8 cellular contexts compared by ENCODE assay signal in genomic region chr11:71927813-71928738, GRCh38. TPM values are rescaled to one million over a fixed set of nuclear protein-coding genes. Genes with fewer than 3 reads are reported as not detected.
DNase-seq lines count a peak whose midpoint lies in the region; ATAC-seq and TF ChIP-seq lines count a peak whose summit lies in the region.

XNDC1N (minus strand) TSS chr11:71928594; CDS start chr11:71923353, 5,241 bp downstream.

- no peaks in the 10 kb centered on the region for H3K27me3 Mint-ChIP-seq in stimulated activated memory B cell treated with anti-CD40 and anti-IgM and Interleukin-4, amounts not matched to agents 10 μg/mL and 1 μg/mL and 100 μg/mL, for 72 hours

- peak within 1 kb of the TSS; percentile 71 for H3K9ac ChIP-seq in mucosa of stomach (ENCODE audit: low read length)

- no peak for TF ChIP-seq CTCF in HL-60 (IDR thresholded peaks at IDR 0.05; ENCODE audit: insufficient read depth, low read length)

- peaks cover 40% of the 10 kb centered on the region for H3K4me1 Mint-ChIP-seq in stimulated activated memory B cell treated with anti-CD40 and anti-IgM and Interleukin-4, amounts not matched to agents 10 μg/mL and 1 μg/mL and 100 μg/mL, for 72 hours

- in situ Hi-C loops in Caki2 (cut with HindIII; ENCODE audit: low pct_unique_long_range_greater_than_20kb, low sequenced_read_pairs), result no loop called here

- no peaks in the 10 kb centered on the region for H3K36me3 ChIP-seq in mucosa of stomach (ENCODE audit: control insufficient read depth, insufficient read depth, low read length)

- POLR2A ChIA-PET in activated CD8-positive, alpha-beta memory T cell treated with anti-CD3 and anti-CD28 coated beads for 36 hours (lab: Charles Lee), result interaction anchor here (0.9 kb wide), 1 partner anchor 141 kb away, joined by 5 read pairs; no protein-coding TSS in a partner anchor

- DNase-seq in Caki2 (ENCODE audit: low read depth) (peak; percentile 91), HL-60 (ENCODE audit: low read depth in 1 of 2, low spot score in 1 of 2) (peak; percentile 85 to 89), NCI-H82 (lab: John Stamatoyannopoulos, UW) (peak; percentile 94), epidermal melanocyte (ENCODE audit: insufficient read length, low spot score) (peak; percentile 93)

- peaks cover 11% of the 10 kb centered on the region for H3K4me1 ChIP-seq in mucosa of stomach (ENCODE audit: control insufficient read depth, insufficient read depth, low read length)

- H3K36me3 Mint-ChIP-seq in stimulated activated memory B cell treated with anti-CD40 and anti-IgM and Interleukin-4, amounts not matched to agents 10 μg/mL and 1 μg/mL and 100 μg/mL, for 72 hours, result peaks cover 6% of the 10 kb centered on the region

- ATAC-seq in GM19468 (IDR thresholded peaks at IDR 0.05; ENCODE audit: extremely low read depth, unreplicated experiment), result peak; percentile 45
- ATAC-seq in stimulated activated memory B cell treated with anti-CD40 and anti-IgM and Interleukin-4, amounts not matched to agents 10 μg/mL and 1 μg/mL and 100 μg/mL, for 72 hours, result peak; percentile 90

- CTCF ChIA-PET in activated CD8-positive, alpha-beta memory T cell treated with anti-CD3 and anti-CD28 coated beads for 36 hours (lab: Charles Lee), result interaction anchor here (0.7 to 1.3 kb wide), 6 partner anchors 15 to 472 kb away, joined by 3 to 4 read pairs (median 3); no protein-coding TSS in a partner anchor

- no peaks in the 10 kb centered on the region for H3K9me3 ChIP-seq in mucosa of stomach (ENCODE audit: control insufficient read depth, low read length)

- H3K4me3 ChIP-seq in HL-60 (replicated peaks; ENCODE audit: insufficient read depth, low read length) (peak within 1 kb of the TSS; percentile 99), mucosa of stomach (ENCODE audit: low read length) (peak within 1 kb of the TSS; percentile 75)

- H3K27ac Mint-ChIP-seq in stimulated activated memory B cell treated with anti-CD40 and anti-IgM and Interleukin-4, amounts not matched to agents 10 μg/mL and 1 μg/mL and 100 μg/mL, for 72 hours, result peak within 1 kb of the TSS; percentile 99

- peak within 1 kb of the TSS; percentile 94 for H3K4me3 Mint-ChIP-seq in stimulated activated memory B cell treated with anti-CD40 and anti-IgM and Interleukin-4, amounts not matched to agents 10 μg/mL and 1 μg/mL and 100 μg/mL, for 72 hours

- H3K27me3 ChIP-seq in HL-60 (ENCODE audit: insufficient read depth, poor library complexity, severe bottlenecking) (no peaks in the 10 kb centered on the region), mucosa of stomach (ENCODE audit: control insufficient read depth, insufficient read depth, low read length) (no peaks in the 10 kb centered on the region)

- peak within 1 kb of the TSS; percentile 99 for H3K27ac ChIP-seq in HL-60 (replicated peaks)

- no peaks in the 10 kb centered on the region for H3K9me3 Mint-ChIP-seq in stimulated activated memory B cell treated with anti-CD40 and anti-IgM and Interleukin-4, amounts not matched to agents 10 μg/mL and 1 μg/mL and 100 μg/mL, for 72 hours

RNA-seq across cellular contexts. Expression of gene XNDC1N, which starts in this region (rescaled TPM):
- 4.1 and 6.6 TPM in 2 replicates for total RNA-seq in Caki2 (2014; rRNA removed; shearing (Covaris generic); ENCODE audit: low replicate concordance)
- 10 to 100 TPM; 12.1 to 15.0 TPM for total RNA-seq in activated CD8-positive, alpha-beta memory T cell treated with anti-CD3 and anti-CD28 coated beads for 36 hours

Comparison
In these comparisons a context has a peak if more than half of its experiments do, and no peak if none do; other contexts are left out.
1. Peak in every context shown above with its lines: DNase-seq, ATAC-seq, H3K4me3 ChIP-seq and H3K27ac ChIP-seq.